In the genomic region with DNA sequence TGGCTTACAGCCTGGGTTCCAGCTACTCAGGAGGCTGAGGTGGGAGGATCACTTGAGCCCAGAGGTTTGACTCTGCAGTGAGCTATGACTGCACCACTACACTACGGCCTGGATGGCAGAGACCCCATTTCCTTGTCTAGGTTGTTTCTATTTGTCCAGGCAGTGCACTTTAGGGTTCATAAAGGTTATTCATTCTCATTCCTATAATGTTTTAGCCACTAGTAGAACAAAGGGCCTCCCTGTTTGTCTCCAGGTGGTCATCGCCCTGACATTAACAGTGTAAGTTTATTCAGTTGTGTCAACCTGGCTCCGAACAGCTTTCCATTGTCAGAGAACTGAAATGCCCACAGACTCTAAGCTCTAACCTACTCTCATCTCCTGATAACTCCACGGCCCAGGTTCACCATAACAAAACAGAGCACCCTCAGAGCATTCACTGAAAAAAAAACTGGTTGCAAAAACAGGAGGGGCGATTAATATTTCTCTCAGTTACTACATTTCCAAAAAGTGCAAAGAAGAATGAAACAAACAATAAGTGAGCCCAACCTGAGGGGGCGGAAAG, we compare ENCODE assay signal across 1 cellular context.
TF ChIP-seq lines count a peak whose summit lies in the region.

No MANE protein-coding gene starts in this region.

TF ChIP-seq in HepG2, 621 proteins besides CTCF, POLR2A, EP300 and RAD21 (continued from another document and continues in another):
- TF ChIP-seq, protein P1, sequence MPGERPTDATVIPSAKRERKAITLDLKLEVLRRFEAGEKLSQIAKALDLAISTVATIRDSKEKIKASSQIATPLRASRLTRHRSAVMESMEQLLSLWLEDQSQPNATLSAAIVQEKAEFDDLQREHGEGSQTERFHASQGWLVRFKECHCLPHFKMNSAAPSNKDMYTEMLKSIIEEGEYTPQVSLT (CRISPR knock-in tag; IDR thresholded peaks at IDR 0.05; ENCODE audit: borderline replicate concordance, low read depth), result no peak
- TF ChIP-seq FOXC1 (CRISPR knock-in tag; IDR thresholded peaks at IDR 0.05; ENCODE audit: borderline replicate concordance) (no peak), RFX5 (IDR thresholded peaks at IDR 0.05; ENCODE audit: low read depth, low read length) (no peak), ZNF234 (CRISPR knock-in tag; conservative IDR thresholded peaks at IDR 0.05) (no peak), ONECUT2 (CRISPR knock-in tag; IDR thresholded peaks at IDR 0.05) (no peak), FOXK2 (IDR thresholded peaks at IDR 0.05) (0 out of 2 replicates have a peak, but pooled peaks have one; percentile 32), ZNF788 (CRISPR knock-in tag; IDR thresholded peaks at IDR 0.05; ENCODE audit: borderline replicate concordance) (peak; percentile 66; the same call in 1 of the 2 replicates), ASH2L (IDR thresholded peaks at IDR 0.05; ENCODE audit: insufficient read length, low read depth, low read length) (peak; percentile 81), HNRNPH1 (optimal IDR thresholded peaks at IDR 0.05; ENCODE audit: low read depth, low read length) (no peak), NFIB (CRISPR knock-in tag; IDR thresholded peaks at IDR 0.05; ENCODE audit: borderline replicate concordance) (no peak), BRD4 (CRISPR knock-in tag; IDR thresholded peaks at IDR 0.05) (no peak), ZNF598 (CRISPR knock-in tag; IDR thresholded peaks at IDR 0.05; ENCODE audit: borderline replicate concordance) (no peak), TSC22D2 (CRISPR knock-in tag; IDR thresholded peaks at IDR 0.05; ENCODE audit: borderline replicate concordance) (no peak), AHR (CRISPR knock-in tag; IDR thresholded peaks at IDR 0.05) (no peak), NCOA2 (CRISPR knock-in tag; IDR thresholded peaks at IDR 0.05) (peak; percentile 88), STAT5B (CRISPR knock-in tag; IDR thresholded peaks at IDR 0.05) (no peak), ARID2 (CRISPR knock-in tag; IDR thresholded peaks at IDR 0.05; ENCODE audit: borderline replicate concordance) (no peak), ZNF432 (CRISPR knock-in tag; IDR thresholded peaks at IDR 0.05; ENCODE audit: borderline replicate concordance) (no peak), ZNF652 (CRISPR knock-in tag; IDR thresholded peaks at IDR 0.05; ENCODE audit: borderline replicate concordance, low read depth) (no peak), EED (CRISPR knock-in tag; IDR thresholded peaks at IDR 0.05) (no peak), ZNF326 (CRISPR knock-in tag; IDR thresholded peaks at IDR 0.05; ENCODE audit: borderline replicate concordance) (no peak), GLI4 (CRISPR knock-in tag; IDR thresholded peaks at IDR 0.05; ENCODE audit: borderline replicate concordance) (no peak), NPAS2 (CRISPR knock-in tag; IDR thresholded peaks at IDR 0.05; ENCODE audit: borderline replicate concordance) (no peak), PAX8 (CRISPR knock-in tag; IDR thresholded peaks at IDR 0.05; ENCODE audit: borderline replicate concordance) (no peak), POGZ (CRISPR knock-in tag; IDR thresholded peaks at IDR 0.05) (peak; percentile 80), SRSF9 (IDR thresholded peaks at IDR 0.05; ENCODE audit: borderline replicate concordance, insufficient read depth, low read depth, low read length, poor library complexity, severe bottlenecking) (no peak), ZNF335 (CRISPR knock-in tag; IDR thresholded peaks at IDR 0.05) (no peak), ZNF484 (CRISPR knock-in tag; IDR thresholded peaks at IDR 0.05; ENCODE audit: borderline replicate concordance, low read depth) (no peak), SNAPC2 (CRISPR knock-in tag; IDR thresholded peaks at IDR 0.05) (0 out of 2 replicates have a peak, but pooled peaks have one; percentile 31), EZH2 (conservative IDR thresholded peaks at IDR 0.05; ENCODE audit: low read depth, low read length) (no peak), NFE2L2 (IDR thresholded peaks at IDR 0.05; ENCODE audit: low read length) (no peak), ZNF563 (CRISPR knock-in tag; IDR thresholded peaks at IDR 0.05) (no peak), BCL6 (CRISPR knock-in tag; IDR thresholded peaks at IDR 0.05) (peak; percentile 44; the same call in 1 of the 2 replicates), TGIF2 (CRISPR knock-in tag; IDR thresholded peaks at IDR 0.05) (0 out of 2 replicates have a peak, but pooled peaks have one; percentile 39), MTF1 (CRISPR knock-in tag; IDR thresholded peaks at IDR 0.05) (no peak), E2F1 (CRISPR knock-in tag; IDR thresholded peaks at IDR 0.05) (no peak), ARHGAP35 (CRISPR knock-in tag; IDR thresholded peaks at IDR 0.05; ENCODE audit: borderline replicate concordance) (no peak), ZNF572 (CRISPR knock-in tag; IDR thresholded peaks at IDR 0.05) (no peak)
- TF ChIP-seq, protein P2, sequence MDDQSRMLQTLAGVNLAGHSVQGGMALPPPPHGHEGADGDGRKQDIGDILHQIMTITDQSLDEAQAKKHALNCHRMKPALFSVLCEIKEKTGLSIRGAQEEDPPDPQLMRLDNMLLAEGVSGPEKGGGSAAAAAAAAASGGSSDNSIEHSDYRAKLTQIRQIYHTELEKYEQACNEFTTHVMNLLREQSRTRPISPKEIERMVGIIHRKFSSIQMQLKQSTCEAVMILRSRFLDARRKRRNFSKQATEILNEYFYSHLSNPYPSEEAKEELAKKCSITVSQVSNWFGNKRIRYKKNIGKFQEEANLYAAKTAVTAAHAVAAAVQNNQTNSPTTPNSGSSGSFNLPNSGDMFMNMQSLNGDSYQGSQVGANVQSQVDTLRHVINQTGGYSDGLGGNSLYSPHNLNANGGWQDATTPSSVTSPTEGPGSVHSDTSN (CRISPR knock-in tag; IDR thresholded peaks at IDR 0.05; ENCODE audit: borderline replicate concordance), result no peak
- TF ChIP-seq, protein P3, sequence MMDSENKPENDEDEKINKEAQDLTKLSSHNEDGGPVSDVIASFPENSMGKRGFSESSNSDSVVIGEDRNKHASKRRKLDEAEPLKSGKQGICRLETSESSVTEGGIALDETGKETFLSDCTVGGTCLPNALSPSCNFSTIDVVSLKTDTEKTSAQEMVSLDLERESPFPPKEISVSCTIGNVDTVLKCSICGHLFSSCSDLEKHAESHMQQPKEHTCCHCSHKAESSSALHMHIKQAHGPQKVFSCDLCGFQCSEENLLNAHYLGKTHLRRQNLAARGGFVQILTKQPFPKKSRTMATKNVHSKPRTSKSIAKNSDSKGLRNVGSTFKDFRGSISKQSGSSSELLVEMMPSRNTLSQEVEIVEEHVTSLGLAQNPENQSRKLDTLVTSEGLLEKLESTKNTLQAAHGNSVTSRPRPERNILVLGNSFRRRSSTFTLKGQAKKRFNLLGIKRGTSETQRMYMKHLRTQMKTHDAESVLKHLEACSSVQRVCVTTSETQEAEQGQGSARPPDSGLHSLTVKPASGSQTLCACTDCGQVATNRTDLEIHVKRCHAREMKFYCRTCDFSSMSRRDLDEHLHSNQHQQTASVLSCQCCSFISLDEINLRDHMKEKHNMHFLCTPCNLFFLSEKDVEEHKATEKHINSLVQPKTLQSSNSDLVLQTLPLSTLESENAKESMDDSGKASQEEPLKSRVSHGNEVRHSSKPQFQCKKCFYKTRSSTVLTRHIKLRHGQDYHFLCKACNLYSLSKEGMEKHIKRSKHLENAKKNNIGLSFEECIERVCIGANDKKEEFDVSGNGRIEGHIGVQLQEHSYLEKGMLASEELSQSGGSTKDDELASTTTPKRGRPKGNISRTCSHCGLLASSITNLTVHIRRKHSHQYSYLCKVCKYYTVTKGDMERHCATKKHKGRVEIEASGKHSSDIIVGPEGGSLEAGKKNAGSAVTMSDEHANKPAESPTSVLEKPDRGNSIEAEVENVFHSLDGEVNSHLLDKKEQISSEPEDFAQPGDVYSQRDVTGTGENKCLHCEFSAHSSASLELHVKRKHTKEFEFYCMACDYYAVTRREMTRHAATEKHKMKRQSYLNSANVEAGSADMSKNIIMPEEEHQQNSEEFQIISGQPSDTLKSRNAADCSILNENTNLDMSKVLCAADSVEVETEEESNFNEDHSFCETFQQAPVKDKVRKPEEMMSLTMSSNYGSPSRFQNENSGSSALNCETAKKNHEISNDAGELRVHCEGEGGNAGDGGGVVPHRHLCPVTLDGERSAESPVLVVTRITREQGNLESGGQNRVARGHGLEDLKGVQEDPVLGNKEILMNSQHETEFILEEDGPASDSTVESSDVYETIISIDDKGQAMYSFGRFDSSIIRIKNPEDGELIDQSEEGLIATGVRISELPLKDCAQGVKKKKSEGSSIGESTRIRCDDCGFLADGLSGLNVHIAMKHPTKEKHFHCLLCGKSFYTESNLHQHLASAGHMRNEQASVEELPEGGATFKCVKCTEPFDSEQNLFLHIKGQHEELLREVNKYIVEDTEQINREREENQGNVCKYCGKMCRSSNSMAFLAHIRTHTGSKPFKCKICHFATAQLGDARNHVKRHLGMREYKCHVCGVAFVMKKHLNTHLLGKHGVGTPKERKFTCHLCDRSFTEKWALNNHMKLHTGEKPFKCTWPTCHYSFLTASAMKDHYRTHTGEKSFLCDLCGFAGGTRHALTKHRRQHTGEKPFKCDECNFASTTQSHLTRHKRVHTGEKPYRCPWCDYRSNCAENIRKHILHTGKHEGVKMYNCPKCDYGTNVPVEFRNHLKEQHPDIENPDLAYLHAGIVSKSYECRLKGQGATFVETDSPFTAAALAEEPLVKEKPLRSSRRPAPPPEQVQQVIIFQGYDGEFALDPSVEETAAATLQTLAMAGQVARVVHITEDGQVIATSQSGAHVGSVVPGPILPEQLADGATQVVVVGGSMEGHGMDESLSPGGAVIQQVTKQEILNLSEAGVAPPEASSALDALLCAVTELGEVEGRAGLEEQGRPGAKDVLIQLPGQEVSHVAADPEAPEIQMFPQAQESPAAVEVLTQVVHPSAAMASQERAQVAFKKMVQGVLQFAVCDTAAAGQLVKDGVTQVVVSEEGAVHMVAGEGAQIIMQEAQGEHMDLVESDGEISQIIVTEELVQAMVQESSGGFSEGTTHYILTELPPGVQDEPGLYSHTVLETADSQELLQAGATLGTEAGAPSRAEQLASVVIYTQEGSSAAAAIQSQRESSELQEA (CRISPR knock-in tag; IDR thresholded peaks at IDR 0.05; ENCODE audit: not compliant biosample characterization), result no peak
- TF ChIP-seq, protein P4, sequence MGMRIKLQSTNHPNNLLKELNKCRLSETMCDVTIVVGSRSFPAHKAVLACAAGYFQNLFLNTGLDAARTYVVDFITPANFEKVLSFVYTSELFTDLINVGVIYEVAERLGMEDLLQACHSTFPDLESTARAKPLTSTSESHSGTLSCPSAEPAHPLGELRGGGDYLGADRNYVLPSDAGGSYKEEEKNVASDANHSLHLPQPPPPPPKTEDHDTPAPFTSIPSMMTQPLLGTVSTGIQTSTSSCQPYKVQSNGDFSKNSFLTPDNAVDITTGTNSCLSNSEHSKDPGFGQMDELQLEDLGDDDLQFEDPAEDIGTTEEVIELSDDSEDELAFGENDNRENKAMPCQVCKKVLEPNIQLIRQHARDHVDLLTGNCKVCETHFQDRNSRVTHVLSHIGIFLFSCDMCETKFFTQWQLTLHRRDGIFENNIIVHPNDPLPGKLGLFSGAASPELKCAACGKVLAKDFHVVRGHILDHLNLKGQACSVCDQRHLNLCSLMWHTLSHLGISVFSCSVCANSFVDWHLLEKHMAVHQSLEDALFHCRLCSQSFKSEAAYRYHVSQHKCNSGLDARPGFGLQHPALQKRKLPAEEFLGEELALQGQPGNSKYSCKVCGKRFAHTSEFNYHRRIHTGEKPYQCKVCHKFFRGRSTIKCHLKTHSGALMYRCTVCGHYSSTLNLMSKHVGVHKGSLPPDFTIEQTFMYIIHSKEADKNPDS (CRISPR knock-in tag; IDR thresholded peaks at IDR 0.05), result no peak
- TF ChIP-seq, protein P5, sequence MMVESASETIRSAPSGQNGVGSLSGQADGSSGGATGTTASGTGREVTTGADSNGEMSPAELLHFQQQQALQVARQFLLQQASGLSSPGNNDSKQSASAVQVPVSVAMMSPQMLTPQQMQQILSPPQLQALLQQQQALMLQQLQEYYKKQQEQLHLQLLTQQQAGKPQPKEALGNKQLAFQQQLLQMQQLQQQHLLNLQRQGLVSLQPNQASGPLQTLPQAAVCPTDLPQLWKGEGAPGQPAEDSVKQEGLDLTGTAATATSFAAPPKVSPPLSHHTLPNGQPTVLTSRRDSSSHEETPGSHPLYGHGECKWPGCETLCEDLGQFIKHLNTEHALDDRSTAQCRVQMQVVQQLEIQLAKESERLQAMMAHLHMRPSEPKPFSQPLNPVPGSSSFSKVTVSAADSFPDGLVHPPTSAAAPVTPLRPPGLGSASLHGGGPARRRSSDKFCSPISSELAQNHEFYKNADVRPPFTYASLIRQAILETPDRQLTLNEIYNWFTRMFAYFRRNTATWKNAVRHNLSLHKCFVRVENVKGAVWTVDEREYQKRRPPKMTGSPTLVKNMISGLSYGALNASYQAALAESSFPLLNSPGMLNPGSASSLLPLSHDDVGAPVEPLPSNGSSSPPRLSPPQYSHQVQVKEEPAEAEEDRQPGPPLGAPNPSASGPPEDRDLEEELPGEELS (CRISPR knock-in tag; IDR thresholded peaks at IDR 0.05), result peak; percentile 85
- TF ChIP-seq, protein P6, sequence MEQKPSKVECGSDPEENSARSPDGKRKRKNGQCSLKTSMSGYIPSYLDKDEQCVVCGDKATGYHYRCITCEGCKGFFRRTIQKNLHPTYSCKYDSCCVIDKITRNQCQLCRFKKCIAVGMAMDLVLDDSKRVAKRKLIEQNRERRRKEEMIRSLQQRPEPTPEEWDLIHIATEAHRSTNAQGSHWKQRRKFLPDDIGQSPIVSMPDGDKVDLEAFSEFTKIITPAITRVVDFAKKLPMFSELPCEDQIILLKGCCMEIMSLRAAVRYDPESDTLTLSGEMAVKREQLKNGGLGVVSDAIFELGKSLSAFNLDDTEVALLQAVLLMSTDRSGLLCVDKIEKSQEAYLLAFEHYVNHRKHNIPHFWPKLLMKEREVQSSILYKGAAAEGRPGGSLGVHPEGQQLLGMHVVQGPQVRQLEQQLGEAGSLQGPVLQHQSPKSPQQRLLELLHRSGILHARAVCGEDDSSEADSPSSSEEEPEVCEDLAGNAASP (CRISPR knock-in tag; IDR thresholded peaks at IDR 0.05; ENCODE audit: borderline replicate concordance), result peak; percentile 83; the same call in 1 of the 2 replicates
